Comparison of ENCODE assay signal across 1 cellular context in genomic region chr2:37083873-37084792, GRCh38.
TF ChIP-seq lines count a peak whose summit lies in the region.

Gene GPATCH11, plus strand, starts transcription at chr2:37084518. Its CDS starts 3,864 bp downstream, at chr2:37088382.
Gene HEATR5B, minus strand, starts transcription at chr2:37084372. Its CDS starts 958 bp downstream, at chr2:37083414.

TF ChIP-seq in HepG2, 621 proteins besides CTCF, POLR2A, EP300 and RAD21 (continued from another document and continues in another):
- TF ChIP-seq LRRFIP1 (CRISPR knock-in tag; conservative IDR thresholded peaks at IDR 0.05) (no peak), DDIT3 (CRISPR knock-in tag; IDR thresholded peaks at IDR 0.05) (0 out of 2 replicates have a peak, but pooled peaks have one; percentile 34), ZBTB4 (CRISPR knock-in tag; IDR thresholded peaks at IDR 0.05; ENCODE audit: borderline replicate concordance) (no peak), FOXO1 (CRISPR knock-in tag; IDR thresholded peaks at IDR 0.05) (peak; percentile 39), FLYWCH1 (CRISPR knock-in tag; IDR thresholded peaks at IDR 0.05) (no peak), GPN1 (CRISPR knock-in tag; IDR thresholded peaks at IDR 0.05; ENCODE audit: borderline replicate concordance) (peak; percentile 68; the same call in 1 of the 2 replicates), HIC2 (CRISPR knock-in tag; IDR thresholded peaks at IDR 0.05; ENCODE audit: low read depth) (peak; percentile 75; the same call in 1 of the 2 replicates), ARNT2 (CRISPR knock-in tag; IDR thresholded peaks at IDR 0.05; ENCODE audit: low read depth) (peak; percentile 66; the same call in 1 of the 2 replicates), ELF4 (CRISPR knock-in tag; IDR thresholded peaks at IDR 0.05; ENCODE audit: borderline replicate concordance) (peak; percentile 82), MLXIP (CRISPR knock-in tag; IDR thresholded peaks at IDR 0.05; ENCODE audit: borderline replicate concordance) (no peak), LBX2 (CRISPR knock-in tag; IDR thresholded peaks at IDR 0.05; ENCODE audit: borderline replicate concordance) (peak; percentile 65; the same call in 1 of the 2 replicates), YEATS4 (CRISPR knock-in tag; IDR thresholded peaks at IDR 0.05; ENCODE audit: borderline replicate concordance) (peak; percentile 97), KDM6A (CRISPR knock-in tag; IDR thresholded peaks at IDR 0.05; ENCODE audit: low read depth) (0 out of 2 replicates have a peak, but pooled peaks have one; percentile 8), MLLT10 (CRISPR knock-in tag; IDR thresholded peaks at IDR 0.05) (no peak), GMEB2 (CRISPR knock-in tag; IDR thresholded peaks at IDR 0.05; ENCODE audit: low read depth) (0 out of 2 replicates have a peak, but pooled peaks have one; percentile 12), ISL2 (CRISPR knock-in tag; IDR thresholded peaks at IDR 0.05) (peak; percentile 53), BCL6 (CRISPR knock-in tag; IDR thresholded peaks at IDR 0.05) (0 out of 2 replicates have a peak, but pooled peaks have one; percentile 39), MXD4 (CRISPR knock-in tag; IDR thresholded peaks at IDR 0.05) (peak; percentile 88; the same call in 1 of the 2 replicates), HINFP (CRISPR knock-in tag; IDR thresholded peaks at IDR 0.05; ENCODE audit: low read depth) (0 out of 2 replicates have a peak, but pooled peaks have one; percentile 65), ATF7-NPFF (CRISPR knock-in tag; IDR thresholded peaks at IDR 0.05; ENCODE audit: low read depth) (peak; percentile 84), NR2F6 (IDR thresholded peaks at IDR 0.05) (no peak), NR2F6 (CRISPR knock-in tag; IDR thresholded peaks at IDR 0.05) (peak; percentile 37; the same call in 1 of the 2 replicates), SOX13 (IDR thresholded peaks at IDR 0.05) (no peak), SOX13 (CRISPR knock-in tag; conservative IDR thresholded peaks at IDR 0.05 in 1 of 2, IDR thresholded peaks at IDR 0.05 in 1 of 2) (no peak; a peak in 1 of 4 replicates), CHD4 (IDR thresholded peaks at IDR 0.05; ENCODE audit: borderline replicate concordance, low read length) (no peak), HNRNPH1 (optimal IDR thresholded peaks at IDR 0.05; ENCODE audit: low read depth, low read length) (peak; percentile 4), ZNF576 (CRISPR knock-in tag; IDR thresholded peaks at IDR 0.05) (0 out of 2 replicates have a peak, but pooled peaks have one; percentile 53), MED13 (CRISPR knock-in tag; IDR thresholded peaks at IDR 0.05) (peak; percentile 71; the same call in 1 of the 2 replicates), ZMYM2 (CRISPR knock-in tag; IDR thresholded peaks at IDR 0.05) (peak; percentile 76; the same call in 1 of the 2 replicates), ZNF136 (CRISPR knock-in tag; IDR thresholded peaks at IDR 0.05; ENCODE audit: low read depth) (peak; percentile 90; the same call in 1 of the 2 replicates), GMEB1 (CRISPR knock-in tag; IDR thresholded peaks at IDR 0.05; ENCODE audit: borderline replicate concordance) (peak; percentile 72; the same call in 1 of the 2 replicates), MNT (IDR thresholded peaks at IDR 0.05) (peak; percentile 36), ZNF501 (CRISPR knock-in tag; IDR thresholded peaks at IDR 0.05) (peak; percentile 97), GABPB1 (CRISPR knock-in tag; IDR thresholded peaks at IDR 0.05) (peak; percentile 89), RFX5 (IDR thresholded peaks at IDR 0.05; ENCODE audit: low read depth, low read length) (no peak), SNRNP70 (IDR thresholded peaks at IDR 0.05; ENCODE audit: low read depth, low read length) (no peak), KDM4B (CRISPR knock-in tag; IDR thresholded peaks at IDR 0.05) (peak; percentile 37; the same call in 1 of the 2 replicates), SMARCC2 (IDR thresholded peaks at IDR 0.05) (no peak), MIER3 (CRISPR knock-in tag; IDR thresholded peaks at IDR 0.05; ENCODE audit: borderline replicate concordance) (peak; percentile 45; the same call in 1 of the 2 replicates), ZNF432 (CRISPR knock-in tag; IDR thresholded peaks at IDR 0.05; ENCODE audit: borderline replicate concordance) (no peak), WIZ (CRISPR knock-in tag; IDR thresholded peaks at IDR 0.05) (0 out of 2 replicates have a peak, but pooled peaks have one; percentile 42), SRY (CRISPR knock-in tag; IDR thresholded peaks at IDR 0.05) (peak; percentile 89; the same call in 1 of the 2 replicates), KDM5B (CRISPR knock-in tag; IDR thresholded peaks at IDR 0.05; ENCODE audit: borderline replicate concordance) (peak; percentile 98)
